8 cellular contexts compared by ENCODE assay signal in genomic region chr9:104682642-104683041, GRCh38. TPM values are rescaled to one million over a fixed set of nuclear protein-coding genes. Genes with fewer than 3 reads are reported as not detected.
A peak's percentile ranks its signal among the peaks of the same experiment; 100 is the strongest.
DNase-seq lines count a peak whose midpoint lies in the region; ATAC-seq and TF ChIP-seq lines count a peak whose summit lies in the region.

No MANE protein-coding gene starts in this region.

- H3K36me3 ChIP-seq in BE2C, result no peaks in the 10 kb centered on the region

- peak; percentile 53 for TF ChIP-seq CTCF in BE2C (IDR thresholded peaks at IDR 0.05; ENCODE audit: low read depth, low read length)
- TF ChIP-seq CTCF in fibroblast of the aortic adventitia (IDR thresholded peaks at IDR 0.05; ENCODE audit: insufficient read depth, low read length), result peak; percentile 48

- no peak for DNase-seq in BE2C
- peak; percentile 2 for DNase-seq in NCI-H1436 treated with DMSO at 0.1 percent for 48 hours (lab: John Stamatoyannopoulos, UW)
- DNase-seq in fibroblast of the aortic adventitia (ENCODE audit: low read depth), result peak; percentile 72
- DNase-seq in skeletal muscle cell (ENCODE audit: low read depth), result peak; percentile 22
- DNase-seq in occipital lobe (lab: John Stamatoyannopoulos, UW), result no peak

- H3K9me3 ChIP-seq in BE2C, result no peaks in the 10 kb centered on the region

- H3K4me3 ChIP-seq in BE2C (ENCODE audit: low read depth, low read length) (no peak overlapping the region), fibroblast of the aortic adventitia (ENCODE audit: low read depth, low read length) (no peak overlapping the region), skeletal muscle cell (ENCODE audit: low read depth, low read length) (no peak overlapping the region)

- H3K27me3 ChIP-seq in BE2C, result no peaks in the 10 kb centered on the region

- H3K4me1 ChIP-seq in BE2C, result no peaks in the 10 kb centered on the region

- peak; percentile 74 for ATAC-seq in GM18517 (IDR thresholded peaks at IDR 0.05; ENCODE audit: unreplicated experiment)
- ATAC-seq in HG02970 (IDR thresholded peaks at IDR 0.05; ENCODE audit: low FRiP score, unreplicated experiment), result peak; percentile 66
- ATAC-seq in SK-N-SH treated with all-trans-retinoic acid at 6 μM for 48 hours, result peak; percentile 90

TF ChIP-seq in SK-N-SH treated with all-trans-retinoic acid at 6 μM for 48 hours, 23 proteins besides CTCF, POLR2A, EP300 and RAD21:
- TF ChIP-seq CSDC2 (CRISPR knock-in tag; IDR thresholded peaks at IDR 0.05) (no peak), ZC3H10 (CRISPR knock-in tag; IDR thresholded peaks at IDR 0.05) (no peak), OSR1 (CRISPR knock-in tag; IDR thresholded peaks at IDR 0.05) (no peak), CREB5 (CRISPR knock-in tag; IDR thresholded peaks at IDR 0.05; ENCODE audit: low read depth) (no peak), ZNF8 (CRISPR knock-in tag; IDR thresholded peaks at IDR 0.05) (no peak), GLIS3 (CRISPR knock-in tag; IDR thresholded peaks at IDR 0.05) (no peak), ZNF70 (CRISPR knock-in tag; IDR thresholded peaks at IDR 0.05) (no peak), RARB (CRISPR knock-in tag; IDR thresholded peaks at IDR 0.05) (no peak), TOX (CRISPR knock-in tag; IDR thresholded peaks at IDR 0.05; ENCODE audit: borderline replicate concordance) (no peak), BACH2 (CRISPR knock-in tag; IDR thresholded peaks at IDR 0.05; ENCODE audit: borderline replicate concordance) (no peak), SNAI2 (CRISPR knock-in tag; IDR thresholded peaks at IDR 0.05) (no peak), ESRRG (CRISPR knock-in tag; IDR thresholded peaks at IDR 0.05) (no peak), POU6F1 (CRISPR knock-in tag; IDR thresholded peaks at IDR 0.05; ENCODE audit: borderline replicate concordance, low read depth) (no peak), ZFP3 (CRISPR knock-in tag; IDR thresholded peaks at IDR 0.05) (no peak), PATZ1 (CRISPR knock-in tag; IDR thresholded peaks at IDR 0.05; ENCODE audit: borderline replicate concordance) (no peak), ZFP30 (CRISPR knock-in tag; IDR thresholded peaks at IDR 0.05) (no peak), ARNTL (CRISPR knock-in tag; IDR thresholded peaks at IDR 0.05; ENCODE audit: borderline replicate concordance, low read depth) (no peak), PPARA (CRISPR knock-in tag; IDR thresholded peaks at IDR 0.05; ENCODE audit: borderline replicate concordance) (no peak), TCF4 (CRISPR knock-in tag; IDR thresholded peaks at IDR 0.05; ENCODE audit: borderline replicate concordance) (no peak), ZNF565 (CRISPR knock-in tag; conservative IDR thresholded peaks at IDR 0.05; ENCODE audit: low read depth) (no peak)
TF ChIP-seq in SK-N-SH treated with all-trans-retinoic acid at 6 μM for 48 hours: peak in this region for 0.

RNA-seq across cellular contexts. Expression of gene OR13D1, which starts 11.7 kb away (rescaled TPM):
- polyA plus RNA-seq in BE2C (2012; ENCODE audit: insufficient read depth, insufficient read length, low read depth), result not detected
- total RNA-seq in fibroblast of the aortic adventitia (ENCODE audit: low replicate concordance), result not detected in 2 replicates
- total RNA-seq in occipital lobe, result not detected

Comparison
In these comparisons a context has a peak if more than half of its experiments do, and no peak if none do; other contexts are left out.
1. DNase-seq: peak in NCI-H1436 treated with DMSO at 0.1 percent for 48 hours (single experiment), fibroblast of the aortic adventitia (single experiment) and skeletal muscle cell (single experiment); none in BE2C (single experiment) and occipital lobe (single experiment).
2. Peak in every context shown above with its lines, with median percentiles within 50 percentile points of each other: ATAC-seq.